20 cellular contexts compared by ENCODE assay signal in genomic region chr20:540391-541201, GRCh38. TPM values are rescaled to one million over a fixed set of nuclear protein-coding genes. Genes with fewer than 3 reads are reported as not detected.
DNase-seq lines count a peak whose midpoint lies in the region; ATAC-seq, FAIRE-seq and TF ChIP-seq lines count a peak whose summit lies in the region.
"Had no signal": no experiment of that assay in that cellular context is flagged by ENCODE, and none has a peak within 500 bp of the region (broad histone marks: within the 10 kb centered on the region; RNA-seq: fewer than 3 reads in every experiment).

No MANE protein-coding gene starts in this region.

- H3K27me3 ChIP-seq in subcutaneous abdominal adipose tissue (ENCODE audit: control insufficient read depth in 5 of 5, insufficient read depth in 4 of 5, low read length in 5 of 5), result peaks cover 0 to 2% (median 0%) of the 10 kb centered on the region in 5 donors
- H3K27me3 ChIP-seq: colonic mucosa, tibial nerve had no signal

- peaks cover 16 to 64% (median 55%) of the 10 kb centered on the region in 5 donors for H3K4me1 ChIP-seq in subcutaneous abdominal adipose tissue (ENCODE audit: control insufficient read depth in 5 of 5, insufficient read depth in 5 of 5, low read length in 5 of 5)

- FAIRE-seq in GM12892 (lab: Jason Lieb, UNC), result no peak
- FAIRE-seq: RCC 7860 had no signal

- no peak for TF ChIP-seq POLR2A in GM12892 (IDR thresholded peaks at IDR 0.05; ENCODE audit: low read depth, low read length)

- H3K9me3 ChIP-seq in subcutaneous abdominal adipose tissue (ENCODE audit: control insufficient read depth in 5 of 5, low read length in 5 of 5), result no peaks in the 10 kb centered on the region
- H3K9me3 ChIP-seq: colonic mucosa, esophagus squamous epithelium had no signal

- H3K9ac ChIP-seq in subcutaneous abdominal adipose tissue (ENCODE audit: low read length in 5 of 5), result peak overlapping the region in 1 of 5 donors; percentile 36

- peaks cover 84% of the 10 kb centered on the region for H3K4me1 Mint-ChIP-seq in activated T-cell treated with anti-CD3 and anti-CD28 coated beads, Interleukin-2, amount 50 U/mL, for 24 hours (ENCODE audit: low read depth)
- H3K4me1 Mint-ChIP-seq in activated T-cell treated with anti-CD3 and anti-CD28 coated beads, Interleukin-2, amount 50 U/mL, for 72 hours (ENCODE audit: low read depth), result peaks cover 85% of the 10 kb centered on the region

- peak overlapping the region; percentile 84 for H3K27ac ChIP-seq in subcutaneous abdominal adipose tissue (ENCODE audit: low read depth, low read length)
- H3K27ac ChIP-seq: colonic mucosa, tibial nerve had no signal

- peaks cover 6% of the 10 kb centered on the region for H3K9me3 Mint-ChIP-seq in activated T-cell treated with anti-CD3 and anti-CD28 coated beads, Interleukin-2, amount 50 U/mL, for 24 hours
- peaks cover 4 to 7% of the 10 kb centered on the region in 2 donors for H3K9me3 Mint-ChIP-seq in activated T-cell treated with anti-CD3 and anti-CD28 coated beads, Interleukin-2, amount 50 U/mL, for 72 hours

- no peak overlapping the region for H3K27ac Mint-ChIP-seq in activated T-cell treated with anti-CD3 and anti-CD28 coated beads, Interleukin-2, amount 50 U/mL, for 24 hours
- no peak overlapping the region for H3K27ac Mint-ChIP-seq in activated T-cell treated with anti-CD3 and anti-CD28 coated beads, Interleukin-2, amount 50 U/mL, for 72 hours

- ATAC-seq in activated T-cell treated with anti-CD3 and anti-CD28 coated beads, Interleukin-2, amount 50 U/mL, for 72 hours (replicated peaks in 1 of 2), result no peak
- ATAC-seq: left ventricle myocardium superior had no signal

- peak overlapping the region; percentile 13 for H3K4me3 Mint-ChIP-seq in activated T-cell treated with anti-CD3 and anti-CD28 coated beads, Interleukin-2, amount 50 U/mL, for 24 hours
- peak overlapping the region in 1 of 2 donors; percentile 42 for H3K4me3 Mint-ChIP-seq in activated T-cell treated with anti-CD3 and anti-CD28 coated beads, Interleukin-2, amount 50 U/mL, for 72 hours

- TF ChIP-seq CTCF in epithelial cell of proximal tubule (conservative IDR thresholded peaks at IDR 0.05; ENCODE audit: low read depth, low read length), result peak; percentile 49

- H3K36me3 Mint-ChIP-seq in activated T-cell treated with anti-CD3 and anti-CD28 coated beads, Interleukin-2, amount 50 U/mL, for 24 hours (ENCODE audit: low read depth), result peaks cover 65% of the 10 kb centered on the region
- peaks cover 26 to 43% of the 10 kb centered on the region in 2 donors for H3K36me3 Mint-ChIP-seq in activated T-cell treated with anti-CD3 and anti-CD28 coated beads, Interleukin-2, amount 50 U/mL, for 72 hours (ENCODE audit: insufficient read depth in 2 of 2)
- H3K36me3 Mint-ChIP-seq: naive B cell had no signal

- no peaks in the 10 kb centered on the region for H3K27me3 Mint-ChIP-seq in activated T-cell treated with anti-CD3 and anti-CD28 coated beads, Interleukin-2, amount 50 U/mL, for 24 hours
- no peaks in the 10 kb centered on the region for H3K27me3 Mint-ChIP-seq in activated T-cell treated with anti-CD3 and anti-CD28 coated beads, Interleukin-2, amount 50 U/mL, for 72 hours (ENCODE audit: low read depth)

- no peak for DNase-seq in activated T-cell treated with anti-CD3 and anti-CD28 coated beads, Interleukin-2, amount 50 U/mL, for 24 hours
- DNase-seq in activated T-cell treated with anti-CD3 and anti-CD28 coated beads, Interleukin-2, amount 50 U/mL, for 72 hours, result no peak
- DNase-seq in RKO (ENCODE audit: low spot score) (peak; percentile 50), epithelial cell of proximal tubule (ENCODE audit: low read depth) (no peak), NCI-H510A treated with DMSO at 0.1 percent for 48 hours (lab: John Stamatoyannopoulos, UW) (no peak), GM12892 (ENCODE audit: insufficient read length) (no peak)
- no peak for DNase-seq in stimulated activated CD4-positive, alpha-beta T cell treated with anti-CD3 and anti-CD28 coated beads, Interleukin-12 subunit alpha, Interleukin-12 subunit beta, amount 100 ng/mL, for 4 hours
- DNase-seq: activated CD4-positive, alpha-beta T cell treated with anti-CD3 and anti-CD28 coated beads for 48 hours; activated T-cell treated with anti-CD3 and anti-CD28 coated beads, Interleukin-2, amount 50 U/mL, for 1 hour; amygdala; esophagus squamous epithelium; hypothalamus; left ventricle myocardium superior; naive B cell; NCI-H1436; stimulated activated CD4-positive, alpha-beta T cell treated with anti-CD3 and anti-CD28 coated beads, Interleukin-2, amount 100 ng/mL, for 24 hours had no signal

- no peaks in the 10 kb centered on the region for H3K36me3 ChIP-seq in subcutaneous abdominal adipose tissue (ENCODE audit: control insufficient read depth in 5 of 5, insufficient read depth in 5 of 5, low read length in 5 of 5)
- H3K36me3 ChIP-seq: colonic mucosa, esophagus squamous epithelium had no signal

- H3K4me3 ChIP-seq in epithelial cell of proximal tubule (ENCODE audit: low read depth, low read length) (peak overlapping the region; percentile 98), subcutaneous abdominal adipose tissue (ENCODE audit: low read depth in 1 of 5, low read length in 5 of 5) (no peak overlapping the region)
- H3K4me3 ChIP-seq: colonic mucosa, tibial nerve had no signal

RNA-seq across cellular contexts. Expression of gene CSNK2A1, which starts 3.0 kb away (rescaled TPM):
- 100 to 1,000 TPM; 168 to 184 TPM for total RNA-seq in activated T-cell treated with anti-CD3 and anti-CD28 coated beads, Interleukin-2, amount 50 U/mL, for 72 hours
- total RNA-seq in epithelial cell of proximal tubule, result 84.8 and 112 TPM in 2 replicates
- polyA plus RNA-seq in GM12892 (2012; ENCODE audit: missing spikeins), result 92.5 TPM
